ENCODE assay signal across 8 cellular contexts in genomic region chr16:74764184-74764583, GRCh38. TPM values are rescaled to one million over a fixed set of nuclear protein-coding genes. Genes with fewer than 3 reads are reported as not detected.
"Had no signal": no experiment of that assay in that cellular context is flagged by ENCODE, and none has a peak within 500 bp of the region (broad histone marks: within the 10 kb centered on the region; RNA-seq: fewer than 3 reads in every experiment).

No MANE protein-coding gene starts in this region.

RNA-seq across cellular contexts. Expression of gene FA2H, which starts 10.4 kb away (rescaled TPM):
- total RNA-seq: activated naive CD4-positive, alpha-beta T cell treated with anti-CD3 and anti-CD28 coated beads, Interleukin-2, amount 50 U/mL, for 72 hours; activated naive CD8-positive, alpha-beta T cell treated with anti-CD3 and anti-CD28 coated beads for 36 hours; activated naive CD8-positive, alpha-beta T cell treated with anti-CD3 and anti-CD28 coated beads, Interleukin-2, amount 10 ng/mL, durations not matched to agents 7 days and 5 days; activated T-cell treated with anti-CD3 and anti-CD28 coated beads, Interleukin-2, amount 50 U/mL, for 72 hours; activated T-helper 1 cell treated with anti-CD3 and anti-CD28 coated beads, Interleukin-12 subunit alpha, Interleukin-12 subunit beta, Interleukin-2, Interleukin-4 antibody, amounts not matched to agents 30 ng/mL and 10 ng/mL and 1 ng/mL, durations not matched to agents 14 hours and 24 hours and 36 hours; activated T-helper 2 cell treated with anti-CD3 and anti-CD28 coated beads, Interferon-gamma antibody, Interleukin-2, Interleukin-4, amounts not matched to agents 10 μg/mL and 5 μg/mL and 100 μg/mL, durations not matched to agents 14 hours and 24 hours and 36 hours; ascending aorta; chondrocyte had no signal
